In the genomic region with DNA sequence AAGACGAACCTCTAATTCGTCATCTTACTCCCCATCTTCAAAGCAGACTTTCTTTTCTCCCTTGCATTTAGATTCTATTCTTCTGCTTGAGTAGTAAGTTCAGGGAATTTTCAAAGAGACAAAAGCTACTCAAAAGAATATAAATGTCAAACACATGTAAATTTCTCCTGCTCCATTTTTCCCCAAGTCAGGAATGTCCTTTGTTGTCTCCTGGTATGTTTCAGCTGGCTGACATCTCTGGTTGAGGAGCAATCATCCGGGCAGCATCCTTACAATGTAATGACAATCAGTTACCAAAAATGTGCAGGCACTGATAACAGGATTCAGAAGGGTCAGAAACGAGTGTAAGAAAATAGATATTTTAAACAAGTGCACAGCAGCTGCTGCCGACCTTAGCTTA, we compare ENCODE assay signal across 39 cellular contexts. TPM values are rescaled to one million over a fixed set of nuclear protein-coding genes. Genes with fewer than 3 reads are reported as not detected.
"Had no signal": no experiment of that assay in that cellular context is flagged by ENCODE, and none has a peak within 500 bp of the region (broad histone marks: within the 10 kb centered on the region; RNA-seq: fewer than 3 reads in every experiment).

No MANE protein-coding gene starts in this region.

- H3K36me3 ChIP-seq: ascending aorta, cardiac muscle cell, colonic mucosa, gastrocnemius medialis, left lung, lower lobe of right lung, pancreas, prostate gland, thoracic aorta, upper lobe of left lung, vagina, WERI-Rb-1 had no signal

- H3K4me1 Mint-ChIP-seq: T-helper 17 cell had no signal

- DNase-seq: activated CD4-positive, alpha-beta memory T cell treated with anti-CD3 and anti-CD28 coated beads for 36 hours; activated CD4-positive, alpha-beta T cell treated with anti-CD3 and anti-CD28 coated beads, Interleukin-2, amount 10 ng/mL, durations not matched to agents 24 days and 14 days; activated CD4-positive, CD25-positive, alpha-beta regulatory T cell treated with anti-CD3 and anti-CD28 coated beads, Interleukin-2, amount 50 U/mL, for 72 hours; activated CD8-positive, alpha-beta memory T cell treated with anti-CD3 and anti-CD28 coated beads, Interleukin-2, amount 50 U/mL, for 48 hours; activated gamma-delta T cell; activated naive CD4-positive, alpha-beta T cell treated with anti-CD3 and anti-CD28 coated beads, Interleukin-2, amount 10 ng/mL, durations not matched to agents 7 days and 5 days; activated naive CD8-positive, alpha-beta T cell treated with anti-CD3 and anti-CD28 coated beads, Interleukin-2, amount 10 ng/mL, durations not matched to agents 7 days and 5 days; activated T-cell treated with anti-CD3 and anti-CD28 coated beads, Interleukin-2, amount 50 U/mL, for 24 hours; cerebellar nuclear complex; colonic mucosa; effector CD8-positive, alpha-beta T cell; erythroblast; gastrocnemius medialis; glutamatergic neuron; left lung; lower lobe of right lung; mesenchymal stem cell; mucosa of descending colon; nucleus accumbens; pancreas; retina; stimulated activated CD4-positive, alpha-beta T cell treated with anti-CD3 and anti-CD28 coated beads, Interleukin-12 subunit alpha, Interleukin-12 subunit beta, amount 100 ng/mL, for 4 hours; stimulated activated CD4-positive, alpha-beta T cell treated with anti-CD3 and anti-CD28 coated beads, Interleukin-4, amount 100 ng/mL, for 1 hour; stimulated activated naive CD8-positive, alpha-beta T cell treated with anti-CD3 and anti-CD28 coated beads, Interleukin-15, Interleukin-2, amounts not matched to agents 100 U/mL and 50 U/mL, for 24 hours; T-helper 17 cell; T1000; upper lobe of left lung; WERI-Rb-1 had no signal

- H3K4me2 ChIP-seq: hepatocyte had no signal

- H3K27me3 ChIP-seq: ascending aorta, cardiac muscle cell, colonic mucosa, gastrocnemius medialis, hepatocyte, left lung, pancreas, upper lobe of left lung, vagina had no signal

- H3K79me2 ChIP-seq: hepatocyte had no signal

- H3K27ac Mint-ChIP-seq: activated CD4-positive, alpha-beta memory T cell treated with anti-CD3 and anti-CD28 coated beads for 36 hours; activated CD4-positive, alpha-beta T cell treated with anti-CD3 and anti-CD28 coated beads, Interleukin-2, amount 10 ng/mL, durations not matched to agents 24 days and 14 days; activated naive CD4-positive, alpha-beta T cell treated with anti-CD3 and anti-CD28 coated beads, Interleukin-2, amount 10 ng/mL, durations not matched to agents 7 days and 5 days; activated naive CD8-positive, alpha-beta T cell treated with anti-CD3 and anti-CD28 coated beads, Interleukin-2, amount 10 ng/mL, durations not matched to agents 7 days and 5 days; activated T-cell treated with anti-CD3 and anti-CD28 coated beads, Interleukin-2, amount 50 U/mL, for 24 hours; brain; T-helper 17 cell had no signal

- H3K4me3 ChIP-seq: ascending aorta, cardiac muscle cell, colonic mucosa, gastrocnemius medialis, hepatocyte, left lung, lower lobe of right lung, mucosa of descending colon, pancreas, prostate gland, skin epidermis, thoracic aorta, upper lobe of left lung, vagina had no signal

- H3K36me3 Mint-ChIP-seq: activated CD4-positive, alpha-beta memory T cell treated with anti-CD3 and anti-CD28 coated beads for 36 hours; brain had no signal

- ATAC-seq: gastrocnemius medialis; left lung; lower lobe of right lung; mucosa of descending colon; sciatic nerve; stimulated activated naive CD8-positive, alpha-beta T cell treated with anti-CD3 and anti-CD28 coated beads, Interleukin-15, Interleukin-2, amounts not matched to agents 100 U/mL and 50 U/mL, for 24 hours; T-helper 17 cell had no signal

- H3K4me1 ChIP-seq: ascending aorta, colonic mucosa, gastrocnemius medialis, left lung, lower lobe of right lung, prostate gland, upper lobe of left lung, vagina had no signal

- H3K9me3 Mint-ChIP-seq: activated CD4-positive, alpha-beta memory T cell treated with anti-CD3 and anti-CD28 coated beads for 36 hours; activated naive CD4-positive, alpha-beta T cell treated with anti-CD3 and anti-CD28 coated beads, Interleukin-2, amount 10 ng/mL, durations not matched to agents 7 days and 5 days had no signal

- H3K9me3 ChIP-seq: ascending aorta, colonic mucosa, gastrocnemius medialis, left lung, lower lobe of right lung, mucosa of descending colon, pancreas, prostate gland, thoracic aorta, upper lobe of left lung, vagina had no signal

- H2AFZ ChIP-seq: hepatocyte had no signal

- H3K27ac ChIP-seq: ascending aorta, cardiac muscle cell, colonic mucosa, gastrocnemius medialis, hepatocyte, left lung, lower lobe of right lung, pancreas, prostate gland, skin epidermis, thoracic aorta, upper lobe of left lung, vagina, WERI-Rb-1 had no signal

- H3K4me3 Mint-ChIP-seq: activated CD4-positive, alpha-beta memory T cell treated with anti-CD3 and anti-CD28 coated beads for 36 hours; activated CD4-positive, alpha-beta T cell treated with anti-CD3 and anti-CD28 coated beads, Interleukin-2, amount 10 ng/mL, durations not matched to agents 24 days and 14 days; activated naive CD4-positive, alpha-beta T cell treated with anti-CD3 and anti-CD28 coated beads, Interleukin-2, amount 10 ng/mL, durations not matched to agents 7 days and 5 days; activated naive CD8-positive, alpha-beta T cell treated with anti-CD3 and anti-CD28 coated beads, Interleukin-2, amount 10 ng/mL, durations not matched to agents 7 days and 5 days; activated T-cell treated with anti-CD3 and anti-CD28 coated beads, Interleukin-2, amount 50 U/mL, for 24 hours; brain; nephron; T-helper 17 cell had no signal

- H3K27me3 Mint-ChIP-seq: activated naive CD4-positive, alpha-beta T cell treated with anti-CD3 and anti-CD28 coated beads, Interleukin-2, amount 10 ng/mL, durations not matched to agents 7 days and 5 days; brain had no signal

RNA-seq across cellular contexts. Expression of a gene that starts 47.6 kb away (rescaled TPM):
- total RNA-seq: activated naive CD8-positive, alpha-beta T cell treated with anti-CD3 and anti-CD28 coated beads, Interleukin-2, amount 10 ng/mL, durations not matched to agents 7 days and 5 days; ascending aorta; cardiac muscle cell; colonic mucosa; hepatocyte; left lung; lower lobe of right lung; myocyte; sciatic nerve; thoracic aorta; upper lobe of left lung; vagina had no signal
- polyA plus RNA-seq: cardiac muscle cell, hepatocyte had no signal
